Comparison of ENCODE assay signal across 8 cellular contexts in genomic region chr4:70705856-70706461, GRCh38. TPM values are rescaled to one million over a fixed set of nuclear protein-coding genes. Genes with fewer than 3 reads are reported as not detected.
DNase-seq lines count a peak whose midpoint lies in the region; ATAC-seq and TF ChIP-seq lines count a peak whose summit lies in the region.

No MANE protein-coding gene starts in this region.

- no peaks in the 10 kb centered on the region for H3K9me3 ChIP-seq in iPS-20b (ENCODE audit: insufficient read depth, low read depth, low read length)

- H3K27me3 Mint-ChIP-seq in activated naive CD8-positive, alpha-beta T cell treated with anti-CD3 and anti-CD28 coated beads, Interleukin-2, amount 10 ng/mL, durations not matched to agents 7 days and 5 days = no peaks in the 10 kb centered on the region
- no peaks in the 10 kb centered on the region for H3K27me3 Mint-ChIP-seq in stimulated activated naive CD8-positive, alpha-beta T cell treated with anti-CD3 and anti-CD28 coated beads, Interleukin-15, amount 100 ng/mL, for 72 hours

- peaks cover 4% of the 10 kb centered on the region for H3K36me3 Mint-ChIP-seq in activated naive CD8-positive, alpha-beta T cell treated with anti-CD3 and anti-CD28 coated beads, Interleukin-2, amount 10 ng/mL, durations not matched to agents 7 days and 5 days

- H3K4me1 Mint-ChIP-seq in activated naive CD8-positive, alpha-beta T cell treated with anti-CD3 and anti-CD28 coated beads, Interleukin-2, amount 10 ng/mL, durations not matched to agents 7 days and 5 days = peaks cover 31% of the 10 kb centered on the region
- H3K4me1 Mint-ChIP-seq in stimulated activated naive CD8-positive, alpha-beta T cell treated with anti-CD3 and anti-CD28 coated beads, Interleukin-15, amount 100 ng/mL, for 72 hours = peaks cover 33% of the 10 kb centered on the region

- H3K4me3 ChIP-seq in iPS-20b (ENCODE audit: low read length) = peak overlapping the region; percentile 81

- H3K9ac ChIP-seq in iPS-20b (ENCODE audit: low read depth, low read length) = peak overlapping the region; percentile 80

- peak overlapping the region; percentile 92 for H3K4me3 Mint-ChIP-seq in activated naive CD8-positive, alpha-beta T cell treated with anti-CD3 and anti-CD28 coated beads, Interleukin-2, amount 10 ng/mL, durations not matched to agents 7 days and 5 days
- H3K4me3 Mint-ChIP-seq in stimulated activated naive CD8-positive, alpha-beta T cell treated with anti-CD3 and anti-CD28 coated beads, Interleukin-15, amount 100 ng/mL, for 72 hours = peak overlapping the region; percentile 93 to 97

- peak overlapping the region; percentile 80 for H3K27ac Mint-ChIP-seq in activated naive CD8-positive, alpha-beta T cell treated with anti-CD3 and anti-CD28 coated beads, Interleukin-2, amount 10 ng/mL, durations not matched to agents 7 days and 5 days
- H3K27ac Mint-ChIP-seq in stimulated activated naive CD8-positive, alpha-beta T cell treated with anti-CD3 and anti-CD28 coated beads, Interleukin-15, amount 100 ng/mL, for 72 hours = peak overlapping the region; percentile 95

- H3K27ac ChIP-seq in C4-2B (peak overlapping the region; percentile 87), iPS-20b (ENCODE audit: low read length) (no peak overlapping the region)

- no peaks in the 10 kb centered on the region for H3K36me3 ChIP-seq in iPS-20b (ENCODE audit: insufficient read depth, low read depth, low read length)

- no peaks in the 10 kb centered on the region for H3K9me3 Mint-ChIP-seq in activated naive CD8-positive, alpha-beta T cell treated with anti-CD3 and anti-CD28 coated beads, Interleukin-2, amount 10 ng/mL, durations not matched to agents 7 days and 5 days
- H3K9me3 Mint-ChIP-seq in stimulated activated naive CD8-positive, alpha-beta T cell treated with anti-CD3 and anti-CD28 coated beads, Interleukin-15, amount 100 ng/mL, for 72 hours = no peaks in the 10 kb centered on the region

- no peak for DNase-seq in activated naive CD8-positive, alpha-beta T cell treated with anti-CD3 and anti-CD28 coated beads, Interleukin-2, amount 10 ng/mL, durations not matched to agents 7 days and 5 days
- DNase-seq in stimulated activated naive CD8-positive, alpha-beta T cell treated with anti-CD3 and anti-CD28 coated beads, Interleukin-15, amount 100 ng/mL, for 72 hours = no peak
- DNase-seq in NCI-H2107 treated with DMSO at 0.1 percent for 48 hours (lab: John Stamatoyannopoulos, UW; ENCODE audit: unreplicated experiment) = no peak
- no peak for DNase-seq in stimulated activated CD4-positive, alpha-beta T cell treated with anti-CD3 and anti-CD28 coated beads, Interleukin-4, amount 100 ng/mL, for 24 hours

- peaks cover 22% of the 10 kb centered on the region for H3K4me1 ChIP-seq in iPS-20b (ENCODE audit: insufficient read depth, low read length)

- TF ChIP-seq CTCF in C4-2B (conservative IDR thresholded peaks at IDR 0.05) = no peak

- H3K27me3 ChIP-seq in iPS-20b (ENCODE audit: insufficient read depth, low read length) = peaks cover 12% of the 10 kb centered on the region; the same call in 1 of the 2 replicates

- ATAC-seq in HG02642 (IDR thresholded peaks at IDR 0.05; ENCODE audit: poor library complexity, unreplicated experiment) = peak; percentile 0
- no peak for ATAC-seq in activated naive CD8-positive, alpha-beta T cell treated with anti-CD3 and anti-CD28 coated beads, Interleukin-2, amount 10 ng/mL, durations not matched to agents 7 days and 5 days (ENCODE audit: low read depth)
- no peak for ATAC-seq in stimulated activated naive CD8-positive, alpha-beta T cell treated with anti-CD3 and anti-CD28 coated beads, Interleukin-15, amount 100 ng/mL, for 72 hours
- no peak for ATAC-seq in HG02840 (IDR thresholded peaks at IDR 0.05; ENCODE audit: low FRiP score, unreplicated experiment)

- POLR2A ChIA-PET in activated naive CD8-positive, alpha-beta T cell treated with anti-CD3 and anti-CD28 coated beads, Interleukin-2, amount 10 ng/mL, durations not matched to agents 7 days and 5 days (lab: Charles Lee) = interaction anchor here (1.0 to 4.6 kb wide), 11 partner anchors 15 to 299 kb away, joined by 3 to 59 read pairs (median 5); partner anchors contain the start of genes DCK, GRSF1, RUFY3 and UTP3

RNA-seq across cellular contexts. Expression of gene RUFY3, which starts 15.8 kb away (rescaled TPM):
- 10 to 100 TPM; 38.0 to 38.5 TPM for total RNA-seq in activated naive CD8-positive, alpha-beta T cell treated with anti-CD3 and anti-CD28 coated beads, Interleukin-2, amount 10 ng/mL, durations not matched to agents 7 days and 5 days

RNA-seq across cellular contexts. Expression of gene UTP3, which starts 17.6 kb away (rescaled TPM):
- total RNA-seq in activated naive CD8-positive, alpha-beta T cell treated with anti-CD3 and anti-CD28 coated beads, Interleukin-2, amount 10 ng/mL, durations not matched to agents 7 days and 5 days = 10 to 100 TPM; 35.7 to 39.1 TPM

RNA-seq across cellular contexts. Expression of gene JCHAIN, which starts 39.7 kb away (rescaled TPM):
- under 1 TPM in 1 of 2 experiments, not detected in 1; 0.60 TPM for total RNA-seq in activated naive CD8-positive, alpha-beta T cell treated with anti-CD3 and anti-CD28 coated beads, Interleukin-2, amount 10 ng/mL, durations not matched to agents 7 days and 5 days
